ENCODE assay signal across 8 cellular contexts in the genomic region with DNA sequence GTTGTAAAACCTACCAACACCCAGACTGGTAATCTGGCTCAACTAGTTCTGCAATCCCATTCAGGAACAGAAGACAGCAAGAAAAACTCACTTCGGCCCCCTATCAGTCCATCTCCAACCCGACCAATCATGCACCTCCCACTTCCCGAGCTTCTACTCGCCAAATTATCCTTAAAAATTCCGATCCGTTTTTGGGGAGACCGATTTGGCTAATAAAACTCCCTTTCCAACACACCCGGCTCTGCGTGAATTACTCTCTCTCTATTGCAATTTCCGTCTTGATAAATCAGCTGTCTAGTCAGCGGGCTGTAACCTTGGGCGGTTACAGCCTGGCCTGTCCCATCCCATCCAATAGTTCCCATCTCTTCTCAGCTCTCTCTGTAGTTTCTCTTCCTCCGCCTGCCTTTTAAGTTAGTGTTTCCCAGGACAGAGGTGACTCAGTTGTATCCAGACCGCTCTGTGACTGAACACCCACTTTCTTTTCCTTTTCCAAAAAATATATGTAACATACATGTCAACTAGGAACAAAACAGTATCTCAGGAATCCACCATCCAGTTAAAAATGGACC. TPM values are rescaled to one million over a fixed set of nuclear protein-coding genes. Genes with fewer than 3 reads are reported as not detected.
DNase-seq lines count a peak whose midpoint lies in the region; ATAC-seq and TF ChIP-seq lines count a peak whose summit lies in the region.

No MANE protein-coding gene starts in this region.

- peaks cover 51% of the 10 kb centered on the region for H3K4me1 Mint-ChIP-seq in central memory CD8-positive, alpha-beta T cell

- peak overlapping the region; percentile 80 for H3K4me3 Mint-ChIP-seq in central memory CD8-positive, alpha-beta T cell

- ATAC-seq in HG03097 (IDR thresholded peaks at IDR 0.05; ENCODE audit: low FRiP score, unreplicated experiment) (peak; percentile 8), Panc1 (peak; percentile 36)
- ATAC-seq in central memory CD8-positive, alpha-beta T cell (replicated peaks; ENCODE audit: extremely low read depth, poor library complexity, severe bottlenecking) = peak; percentile 57

- H3K4me1 ChIP-seq in ACC112 (ENCODE audit: control insufficient read depth, insufficient read depth, low read length, unreplicated experiment) (peaks cover 43% of the 10 kb centered on the region), Panc1 (ENCODE audit: control insufficient read depth, insufficient read depth, low read length) (peaks cover 24% of the 10 kb centered on the region)

- H3K9me3 ChIP-seq in Panc1 (ENCODE audit: control insufficient read depth, insufficient read depth, low read depth, low read length) = no peaks in the 10 kb centered on the region

- H3K27ac ChIP-seq in ACC112 (ENCODE audit: low read depth, low read length) = peak overlapping the region; percentile 94
- peak overlapping the region; percentile 100 for H3K27ac ChIP-seq in Panc1 (ENCODE audit: low read length)

- H2AFZ ChIP-seq in ACC112 (ENCODE audit: low read length, unreplicated experiment) = peak overlapping the region; percentile 93

- no peaks in the 10 kb centered on the region for H3K9me3 Mint-ChIP-seq in central memory CD8-positive, alpha-beta T cell

- H3K4me3 ChIP-seq in ACC112 (ENCODE audit: low read depth, low read length) (peak overlapping the region; percentile 84), Panc1 (ENCODE audit: low read depth in 2 of 2, low read length in 2 of 2) (peak overlapping the region; percentile 94 to 97)

- H3K79me2 ChIP-seq in ACC112 (ENCODE audit: control insufficient read depth, insufficient read depth, low read length, unreplicated experiment) = peaks cover 58% of the 10 kb centered on the region

- in situ Hi-C loops in Panc1 (cut with HindIII; ENCODE audit: low pct_unique_long_range_greater_than_20kb, low sequenced_read_pairs) = no loop called here

- CTCF ChIA-PET in Panc1 (lab: Charles Lee) = no interaction called here

- POLR2A ChIA-PET in Panc1 (lab: Charles Lee) = interaction anchor here (0.6 to 0.7 kb wide), 3 partner anchors 13 to 352 kb away, joined by 4 to 5 read pairs (median 4); no protein-coding TSS in a partner anchor

- TSS peak; percentile 98 for BruUV-seq in Panc1 (replicated peaks; lab: Mats Ljungman, UMichigan)

- DNase-seq in GM04504 (ENCODE audit: low read depth) = peak; percentile 32
- no peak for DNase-seq in Panc1 (ENCODE audit: low read depth, low spot score)
- DNase-seq in central memory CD8-positive, alpha-beta T cell (ENCODE audit: low spot score in 2 of 2) = no peak
- DNase-seq in kidney tubule cell (ENCODE audit: low spot score) = peak; percentile 78
- DNase-seq in stimulated activated CD4-positive, alpha-beta T cell treated with anti-CD3 and anti-CD28 coated beads, TNF-alpha, amount 100 ng/mL, for 4 hours (ENCODE audit: low read depth in 3 of 3) = peak in 2 of 3 experiments; percentile 12 to 13
- DNase-seq in mesenteric fat pad (ENCODE audit: low spot score) = no peak

- H3K27ac Mint-ChIP-seq in central memory CD8-positive, alpha-beta T cell (ENCODE audit: low read depth) = peak overlapping the region; percentile 97

- H3K36me3 Mint-ChIP-seq in central memory CD8-positive, alpha-beta T cell (ENCODE audit: insufficient read depth) = peaks cover 21% of the 10 kb centered on the region

- TF ChIP-seq CTCF in Panc1 (IDR thresholded peaks at IDR 0.05) = no peak

- no peaks in the 10 kb centered on the region for H3K27me3 Mint-ChIP-seq in central memory CD8-positive, alpha-beta T cell

- H3K27me3 ChIP-seq in ACC112 (ENCODE audit: insufficient read depth, low read length) = no peaks in the 10 kb centered on the region
- H3K27me3 ChIP-seq in Panc1 (ENCODE audit: control insufficient read depth, insufficient read depth, low read length) = no peaks in the 10 kb centered on the region

- intact Hi-C loops in Panc1 (cut with micrococcal nuclease; ENCODE audit: unreplicated experiment) = no loop called here

- H3K36me3 ChIP-seq in ACC112 (ENCODE audit: insufficient read depth, low read length) = peaks cover 4% of the 10 kb centered on the region; the same call in 1 of the 2 replicates
- H3K36me3 ChIP-seq in Panc1 (ENCODE audit: control insufficient read depth, insufficient read depth, low read length) = no peaks in the 10 kb centered on the region; the same call in 1 of the 2 replicates

RNA-seq across cellular contexts. Expression of a gene that starts 0.8 kb away (rescaled TPM):
- total RNA-seq in Panc1 (2021; ENCODE audit: unreplicated experiment) (70.9 TPM), mesenteric fat pad (46.3 TPM)
- 56.0 TPM for polyA plus RNA-seq in Panc1 (2012; ENCODE audit: insufficient read length)

Comparison
In these comparisons a context has a peak if more than half of its experiments do, and no peak if none do; other contexts are left out.
1. DNase-seq: peak in GM04504 (single experiment), kidney tubule cell (single experiment) and stimulated activated CD4-positive, alpha-beta T cell treated with anti-CD3 and anti-CD28 coated beads, TNF-alpha, amount 100 ng/mL, for 4 hours (2 of 3); none in Panc1 (single experiment), central memory CD8-positive, alpha-beta T cell (0 of 2) and mesenteric fat pad (single experiment).
2. Peak in every context shown above with its lines, with median percentiles within 50 percentile points of each other: ATAC-seq.